In the genomic region with DNA sequence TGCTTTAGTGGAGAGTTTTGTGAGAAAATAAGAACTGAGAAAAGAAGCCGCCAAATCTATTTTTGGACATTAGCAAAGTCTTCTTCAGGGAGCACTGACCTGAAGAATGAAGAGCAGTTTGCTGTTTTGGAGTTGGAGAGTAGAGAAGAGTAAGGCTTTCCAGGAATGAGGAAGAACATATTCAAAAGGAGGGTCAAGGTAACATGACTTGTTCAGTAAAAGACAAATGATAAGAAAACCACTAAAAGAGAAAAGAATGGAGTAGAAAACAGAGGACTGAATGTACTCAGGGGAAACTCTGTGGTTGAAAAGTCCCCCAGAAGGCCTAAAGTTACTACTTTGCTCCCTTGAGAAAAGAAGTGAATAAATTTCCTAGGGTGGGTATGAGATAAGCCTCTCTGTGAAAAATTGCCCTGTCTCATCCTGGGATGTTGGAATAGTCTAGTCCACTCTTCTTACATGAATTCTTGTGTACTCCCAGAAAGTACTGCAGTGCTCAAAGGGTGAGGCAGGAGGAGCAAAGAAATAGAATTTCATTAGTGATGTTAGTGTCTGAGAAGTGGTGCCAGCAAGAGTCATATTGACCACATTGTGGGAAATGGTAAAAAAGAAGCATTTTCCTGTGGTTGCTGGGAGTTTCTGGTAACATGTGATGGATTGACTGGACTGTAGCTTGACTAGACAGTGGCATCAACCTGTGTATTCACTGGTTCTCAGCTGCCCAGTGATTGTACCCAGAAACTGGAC, we compare ENCODE assay signal across 10 cellular contexts. TPM values are rescaled to one million over a fixed set of nuclear protein-coding genes. Genes with fewer than 3 reads are reported as not detected.
DNase-seq lines count a peak whose midpoint lies in the region; ATAC-seq and FAIRE-seq lines count a peak whose summit lies in the region.
"Had no signal": no experiment of that assay in that cellular context is flagged by ENCODE, and none has a peak within 500 bp of the region (broad histone marks: within the 10 kb centered on the region; RNA-seq: fewer than 3 reads in every experiment).

No MANE protein-coding gene starts in this region.

- peak; percentile 40 for DNase-seq in activated CD8-positive, alpha-beta memory T cell treated with anti-CD3 and anti-CD28 coated beads, Interleukin-2, amount 10 ng/mL, durations not matched to agents 7 days and 5 days
- DNase-seq in activated CD8-positive, alpha-beta memory T cell treated with anti-CD3 and anti-CD28 coated beads, Interleukin-2, amount 50 U/mL, for 48 hours = no peak
- DNase-seq in RCC 7860 (ENCODE audit: low spot score) = no peak
- DNase-seq in stimulated activated naive CD8-positive, alpha-beta T cell treated with anti-CD3 and anti-CD28 coated beads, Interleukin-15, Interleukin-2, amounts not matched to agents 100 U/mL and 50 U/mL, for 24 hours = no peak
- no peak for DNase-seq in DMS53 (lab: John Stamatoyannopoulos, UW)
- DNase-seq in iPS-NIHi11 (ENCODE audit: low spot score) = no peak
- no peak for DNase-seq in T-cell
- DNase-seq: activated CD4-positive, alpha-beta T cell treated with anti-CD3 and anti-CD28 coated beads for 48 hours; esophagus squamous epithelium had no signal

- POLR2A ChIA-PET in T-cell (lab: Charles Lee) = interaction anchor here in 1 of 2 donors (0.6 kb wide), 1 partner anchor 460 kb away, joined by 3 read pairs; no protein-coding TSS in a partner anchor

- peak; percentile 27 for ATAC-seq in activated CD8-positive, alpha-beta memory T cell treated with anti-CD3 and anti-CD28 coated beads, Interleukin-2, amount 10 ng/mL, durations not matched to agents 7 days and 5 days
- peak; percentile 72 for ATAC-seq in HG02938 (IDR thresholded peaks at IDR 0.05; ENCODE audit: unreplicated experiment)
- ATAC-seq in stimulated activated naive CD8-positive, alpha-beta T cell treated with anti-CD3 and anti-CD28 coated beads, Interleukin-15, Interleukin-2, amounts not matched to agents 100 U/mL and 50 U/mL, for 24 hours = peak; percentile 77
- ATAC-seq in T-cell (replicated peaks in 1 of 4) = no peak

- peaks cover 33% of the 10 kb centered on the region for H3K4me1 Mint-ChIP-seq in activated CD8-positive, alpha-beta memory T cell treated with anti-CD3 and anti-CD28 coated beads, Interleukin-2, amount 10 ng/mL, durations not matched to agents 7 days and 5 days
- H3K4me1 Mint-ChIP-seq in T-cell = peaks cover 41 to 61% (median 42%) of the 10 kb centered on the region in 3 donors

- no peak overlapping the region for H3K27ac Mint-ChIP-seq in activated CD8-positive, alpha-beta memory T cell treated with anti-CD3 and anti-CD28 coated beads, Interleukin-2, amount 10 ng/mL, durations not matched to agents 7 days and 5 days
- H3K27ac Mint-ChIP-seq in T-cell = no peak overlapping the region

- H3K9me3 Mint-ChIP-seq in activated CD8-positive, alpha-beta memory T cell treated with anti-CD3 and anti-CD28 coated beads, Interleukin-2, amount 10 ng/mL, durations not matched to agents 7 days and 5 days (ENCODE audit: low read depth) = no peaks in the 10 kb centered on the region
- peaks cover 0 to 7% (median 3%) of the 10 kb centered on the region in 3 donors for H3K9me3 Mint-ChIP-seq in T-cell

- H3K27me3 Mint-ChIP-seq in activated CD8-positive, alpha-beta memory T cell treated with anti-CD3 and anti-CD28 coated beads, Interleukin-2, amount 10 ng/mL, durations not matched to agents 7 days and 5 days = no peaks in the 10 kb centered on the region
- no peaks in the 10 kb centered on the region for H3K27me3 Mint-ChIP-seq in T-cell

- CTCF ChIA-PET in activated CD8-positive, alpha-beta memory T cell treated with anti-CD3 and anti-CD28 coated beads, Interleukin-2, amount 10 ng/mL, durations not matched to agents 7 days and 5 days (lab: Charles Lee) = no interaction called here
- CTCF ChIA-PET in T-cell (lab: Charles Lee) = no interaction called here

- FAIRE-seq in RCC 7860 (lab: Jason Lieb, UNC) = peak; percentile 7

- H3K36me3 Mint-ChIP-seq in activated CD8-positive, alpha-beta memory T cell treated with anti-CD3 and anti-CD28 coated beads, Interleukin-2, amount 10 ng/mL, durations not matched to agents 7 days and 5 days = peaks cover 9% of the 10 kb centered on the region
- peaks cover 13% of the 10 kb centered on the region for H3K36me3 Mint-ChIP-seq in T-cell

- H3K4me3 Mint-ChIP-seq in activated CD8-positive, alpha-beta memory T cell treated with anti-CD3 and anti-CD28 coated beads, Interleukin-2, amount 10 ng/mL, durations not matched to agents 7 days and 5 days = no peak overlapping the region
- no peak overlapping the region for H3K4me3 Mint-ChIP-seq in T-cell

RNA-seq across cellular contexts. Expression of gene MBD5, which starts 27.8 kb away (rescaled TPM):
- 10 to 100 TPM; 24.6 to 44.8 TPM for total RNA-seq in activated CD8-positive, alpha-beta memory T cell treated with anti-CD3 and anti-CD28 coated beads, Interleukin-2, amount 10 ng/mL, durations not matched to agents 7 days and 5 days
- total RNA-seq in T-cell = 10 to 100 TPM; 34.6 to 81.9 (median 45.6) TPM

RNA-seq across cellular contexts. Expression of gene ORC4, which starts 28.1 kb away (rescaled TPM):
- total RNA-seq in activated CD8-positive, alpha-beta memory T cell treated with anti-CD3 and anti-CD28 coated beads, Interleukin-2, amount 10 ng/mL, durations not matched to agents 7 days and 5 days = 10 to 100 TPM; 23.0 to 26.8 TPM
- total RNA-seq in T-cell = 10 to 100 TPM; 40.3 to 46.8 (median 42.1) TPM

Comparison
In these comparisons a context has a peak if more than half of its experiments do, and no peak if none do; other contexts are left out.
1. ATAC-seq: peak in activated CD8-positive, alpha-beta memory T cell treated with anti-CD3 and anti-CD28 coated beads, Interleukin-2, amount 10 ng/mL, durations not matched to agents 7 days and 5 days (single experiment), HG02938 (single experiment) and stimulated activated naive CD8-positive, alpha-beta T cell treated with anti-CD3 and anti-CD28 coated beads, Interleukin-15, Interleukin-2, amounts not matched to agents 100 U/mL and 50 U/mL, for 24 hours (single experiment); none in T-cell (0 of 4).